In genomic region chr16:2507679-2508064, GRCh38 we compare ENCODE assay signal across 12 cellular contexts. TPM values are rescaled to one million over a fixed set of nuclear protein-coding genes. Genes with fewer than 3 reads are reported as not detected.
A peak's percentile ranks its signal among the peaks of the same experiment; 100 is the strongest.
DNase-seq lines count a peak whose midpoint lies in the region; ATAC-seq and TF ChIP-seq lines count a peak whose summit lies in the region.
"Had no signal": no experiment of that assay in that cellular context is flagged by ENCODE, and none has a peak within 500 bp of the region (broad histone marks: within the 10 kb centered on the region; RNA-seq: fewer than 3 reads in every experiment).

No MANE protein-coding gene starts in this region.

- H3K9me2 ChIP-seq in OCI-LY7 (ENCODE audit: insufficient read depth, low read length) = no peaks in the 10 kb centered on the region

- peaks cover 5% of the 10 kb centered on the region; the same call in 1 of the 2 replicates for H3K36me3 ChIP-seq in OCI-LY7 (ENCODE audit: insufficient read depth, low read length)
- H3K36me3 ChIP-seq in left lung = no peaks in the 10 kb centered on the region
- no peaks in the 10 kb centered on the region for H3K36me3 ChIP-seq in tibial nerve

- H3K4me1 ChIP-seq in OCI-LY7 (ENCODE audit: insufficient read depth, low read length, poor library complexity, severe bottlenecking) (peaks cover 37% of the 10 kb centered on the region), left lung (peaks cover 0 to 73% of the 10 kb centered on the region in 2 donors), tibial nerve (peaks cover 0 to 23% (median 7%) of the 10 kb centered on the region in 4 donors)

- no peaks in the 10 kb centered on the region for H3K27me3 ChIP-seq in left lung
- H3K27me3 ChIP-seq in tibial nerve = no peaks in the 10 kb centered on the region

- H3K4me3 ChIP-seq in OCI-LY7 (ENCODE audit: low read depth, low read length, poor library complexity, severe bottlenecking) = no peak overlapping the region
- H3K4me3 ChIP-seq in left lung = peak overlapping the region in 1 of 2 donors; percentile 6
- no peak overlapping the region for H3K4me3 ChIP-seq in tibial nerve

- no peaks in the 10 kb centered on the region for H3K79me2 ChIP-seq in OCI-LY7 (ENCODE audit: insufficient read depth, low read depth, low read length)

- no peak for TF ChIP-seq POLR2A in tibial nerve (IDR thresholded peaks at IDR 0.05)

- TF ChIP-seq CTCF in OCI-LY7 (conservative IDR thresholded peaks at IDR 0.05; ENCODE audit: low read length) (no peak), left lung (IDR thresholded peaks at IDR 0.05) (no peak), tibial nerve (IDR thresholded peaks at IDR 0.05) (no peak)

- TF ChIP-seq EP300 in tibial nerve (IDR thresholded peaks at IDR 0.05) = peak in 1 of 2 donors; percentile 46

- H3K4me2 ChIP-seq in OCI-LY7 (ENCODE audit: low read length) = peak overlapping the region; percentile 43; the same call in 1 of the 2 replicates

- intact Hi-C loops in OCI-LY7 (cut with micrococcal nuclease; ENCODE audit: unreplicated experiment) = no loop called here
- intact Hi-C loops in left lung (cut with DNase I) = no loop called here

- no TSS peak for BruUV-seq in OCI-LY7 (replicated peaks; lab: Mats Ljungman, UMichigan)

- H3K9me3 ChIP-seq in OCI-LY7 (ENCODE audit: low read length) (no peaks in the 10 kb centered on the region), left lung (no peaks in the 10 kb centered on the region), tibial nerve (no peaks in the 10 kb centered on the region)

- peak; percentile 16 for ATAC-seq in GM21825 (IDR thresholded peaks at IDR 0.05; ENCODE audit: unreplicated experiment)
- ATAC-seq in left lung = peak; percentile 67
- ATAC-seq: SK-N-SH treated with all-trans-retinoic acid at 6 μM for 48 hours had no signal

- H4K20me1 ChIP-seq in OCI-LY7 (ENCODE audit: insufficient read depth, low read length) = no peaks in the 10 kb centered on the region

- H3K27ac ChIP-seq in OCI-LY7 (ENCODE audit: low read depth, low read length, poor library complexity, severe bottlenecking) (peak overlapping the region; percentile 50), left lung (peak overlapping the region; percentile 75 to 91), tibial nerve (peak overlapping the region in 3 of 4 donors; percentile 53 to 79 (median 61))

- POLR2A ChIA-PET in OCI-LY7 (lab: Charles Lee) = no interaction called here

- no peak for DNase-seq in OCI-LY7 (ENCODE audit: low spot score)
- peak; percentile 82 to 94 for DNase-seq in left lung
- DNase-seq in tibial nerve (ENCODE audit: low spot score in 2 of 2) = no peak
- DNase-seq in SIG-M5 (lab: John Stamatoyannopoulos, UW) = no peak
- no peak for DNase-seq in SHP77 treated with DMSO at 0.1 percent for 48 hours (lab: John Stamatoyannopoulos, UW)
- no peak for DNase-seq in NCI-H1694 (lab: John Stamatoyannopoulos, UW)
- DNase-seq: activated gamma-delta T cell, cerebellar nuclear complex, NCI-H345 had no signal

- no peak overlapping the region for H2AFZ ChIP-seq in OCI-LY7 (ENCODE audit: low read length)

- 73 to 76% methylated on average over 6 to 7 of the region's 11 CpGs for WGBS in tibial nerve, 2 donors

- CTCF ChIA-PET in OCI-LY7 (lab: Charles Lee; ENCODE audit: unreplicated experiment) = no interaction called here

RNA-seq across cellular contexts. Expression of gene ATP6V0C, which starts 6.1 kb away (rescaled TPM):
- 15.0 and 16.4 TPM in 2 replicates for total RNA-seq in OCI-LY7 (2014; rRNA removed; shearing (Covaris generic))
- 87.4 and 94.3 TPM in 2 replicates for total RNA-seq in OCI-LY7 (2022)
- 100 to 1,000 TPM; 296 to 333 TPM for total RNA-seq in left lung
- 10 to 100 TPM; 48.1 to 73.0 (median 61.1) TPM for total RNA-seq in tibial nerve

RNA-seq across cellular contexts. Expression of gene AMDHD2, which starts 12.5 kb away (rescaled TPM):
- 48.4 and 51.8 TPM in 2 replicates for total RNA-seq in OCI-LY7 (2014; rRNA removed; shearing (Covaris generic))
- total RNA-seq in OCI-LY7 (2022) (47.1 and 59.7 TPM in 2 replicates), left lung (10 to 100 TPM; 45.5 to 62.4 TPM), tibial nerve (10 to 100 TPM; 40.4 to 64.5 (median 55.2) TPM)

RNA-seq across cellular contexts. Expression of gene CEMP1, which starts 23.5 kb away (rescaled TPM):
- total RNA-seq in OCI-LY7 (2014; rRNA removed; shearing (Covaris generic)) = 0.25 TPM in 1 of 2 replicates, not detected in the other
- total RNA-seq in OCI-LY7 (2022) (0.35 and 0.55 TPM in 2 replicates), left lung (1 to 10 TPM in 1 of 2 donors, under 1 TPM in 1; 0.45 to 1.1 TPM), tibial nerve (not detected)
- total RNA-seq: urinary bladder had no signal

RNA-seq across cellular contexts. Expression of gene PDPK1, which starts 30.1 kb away (rescaled TPM):
- total RNA-seq in OCI-LY7 (2014; rRNA removed; shearing (Covaris generic)) = 11.7 and 14.4 TPM in 2 replicates
- total RNA-seq in OCI-LY7 (2022) (38.3 and 40.6 TPM in 2 replicates), left lung (10 to 100 TPM; 56.4 to 64.8 TPM), tibial nerve (10 to 100 TPM; 28.6 to 41.7 (median 32.4) TPM)

RNA-seq across cellular contexts. Expression of gene TBC1D24, which starts 32.7 kb away (rescaled TPM):
- total RNA-seq in OCI-LY7 (2014; rRNA removed; shearing (Covaris generic)) = 19.8 and 23.4 TPM in 2 replicates
- total RNA-seq in OCI-LY7 (2022) = 29.9 and 34.7 TPM in 2 replicates
- 10 to 100 TPM; 37.1 to 41.4 TPM for total RNA-seq in left lung
- total RNA-seq in tibial nerve = 10 to 100 TPM; 12.0 to 18.3 (median 16.3) TPM

Comparison
In these comparisons a context has a peak if more than half of its experiments do, and no peak if none do; other contexts are left out.
1. DNase-seq: peak in left lung (2 of 2); none in OCI-LY7 (single experiment), tibial nerve (0 of 2), SIG-M5 (single experiment), SHP77 treated with DMSO at 0.1 percent for 48 hours (single experiment) and NCI-H1694 (single experiment).
2. Peak in every context shown above with its lines, with median percentiles within 50 percentile points of each other: H3K27ac ChIP-seq.